In the genomic region with DNA sequence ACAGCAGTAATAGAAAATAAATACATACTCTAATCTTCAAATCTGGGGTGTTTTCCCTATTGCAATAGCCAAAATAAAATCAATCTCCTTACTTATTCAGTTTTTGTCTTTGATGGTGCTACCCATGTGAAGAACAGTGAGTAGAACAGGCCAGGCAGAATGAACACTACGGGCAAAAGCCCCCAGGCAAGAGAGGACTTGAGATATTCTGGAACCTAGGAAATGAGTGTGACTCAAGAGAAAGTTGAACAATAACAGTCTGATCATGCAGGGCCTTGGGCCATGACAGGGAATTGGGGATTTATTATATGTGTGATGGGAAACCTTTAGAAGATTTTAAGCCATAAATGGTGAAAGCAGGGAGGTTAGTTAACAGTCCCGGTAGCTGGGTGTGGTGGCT, we compare ENCODE assay signal across 21 cellular contexts. TPM values are rescaled to one million over a fixed set of nuclear protein-coding genes. Genes with fewer than 3 reads are reported as not detected.
DNase-seq lines count a peak whose midpoint lies in the region; ATAC-seq and TF ChIP-seq lines count a peak whose summit lies in the region.
"Had no signal": no experiment of that assay in that cellular context is flagged by ENCODE, and none has a peak within 500 bp of the region (broad histone marks: within the 10 kb centered on the region; RNA-seq: fewer than 3 reads in every experiment).

No MANE protein-coding gene starts in this region.

- H3K4me1 ChIP-seq in foreskin keratinocyte: no peaks in the 10 kb centered on the region
- H3K4me1 ChIP-seq in neutrophil (ENCODE audit: control insufficient read depth in 1 of 2, insufficient read depth in 1 of 2, low read depth in 1 of 2, low read length in 1 of 2): peaks cover 11 to 32% of the 10 kb centered on the region in 2 experiments
- H3K4me1 ChIP-seq: BE2C had no signal

- peaks cover 16% of the 10 kb centered on the region for H3K27me3 Mint-ChIP-seq in T-helper 17 cell

- POLR2A ChIA-PET in RWPE1 (lab: Yijun Ruan, JAX; ENCODE audit: low non-redundant PET): no interaction called here

- H3K36me3 ChIP-seq in neutrophil: no peaks in the 10 kb centered on the region
- H3K36me3 ChIP-seq: BE2C had no signal

- H3K27ac ChIP-seq in foreskin keratinocyte: no peak overlapping the region
- peak overlapping the region; percentile 78 for H3K27ac ChIP-seq in neutrophil
- no peak overlapping the region for H3K27ac ChIP-seq in RWPE1
- H3K27ac ChIP-seq: HL-60 had no signal

- peak overlapping the region in 1 of 2 experiments; percentile 43 for H3K4me3 ChIP-seq in neutrophil (ENCODE audit: low read depth in 1 of 2, low read length in 1 of 2)

- H3K27ac Mint-ChIP-seq in T-helper 17 cell: peak overlapping the region; percentile 10
- H3K27ac Mint-ChIP-seq: CD4-positive, CD25-positive, alpha-beta regulatory T cell; CD8-positive, alpha-beta memory T cell; HFFc6 had no signal

- ATAC-seq in T-helper 17 cell (no peak), foreskin keratinocyte (peak; percentile 27)
- ATAC-seq: HCT116 had no signal

- H3K4me3 Mint-ChIP-seq in T-helper 17 cell: no peak overlapping the region
- H3K4me3 Mint-ChIP-seq: CD4-positive, CD25-positive, alpha-beta regulatory T cell; CD8-positive, alpha-beta memory T cell; HFFc6 had no signal

- no peaks in the 10 kb centered on the region for H3K4me1 Mint-ChIP-seq in T-helper 17 cell
- H3K4me1 Mint-ChIP-seq: CD8-positive, alpha-beta memory T cell had no signal

- H3K9me3 ChIP-seq in T-helper 17 cell (ENCODE audit: control insufficient read depth, low read length, poor library complexity, severe bottlenecking): no peaks in the 10 kb centered on the region
- no peaks in the 10 kb centered on the region for H3K9me3 ChIP-seq in neutrophil
- H3K9me3 ChIP-seq: BE2C had no signal

- no peaks in the 10 kb centered on the region for H3K36me3 Mint-ChIP-seq in T-helper 17 cell (ENCODE audit: low read depth)
- H3K36me3 Mint-ChIP-seq: CD4-positive, CD25-positive, alpha-beta regulatory T cell; CD8-positive, alpha-beta memory T cell had no signal

- DNase-seq in T-helper 17 cell (no peak), foreskin keratinocyte (peak in 1 of 2 donors; percentile 46), RWPE1 (ENCODE audit: low spot score) (no peak), OCI-M2 (lab: John Stamatoyannopoulos, UW; ENCODE audit: unreplicated experiment) (no peak), cerebellum (ENCODE audit: low spot score) (no peak)
- DNase-seq: ACHN; BE2C; C1 segment of cervical spinal cord; CD4-positive, CD25-positive, alpha-beta regulatory T cell; CD8-positive, alpha-beta memory T cell; COR-L47; DMS 273 treated with DMSO at 0.1 percent for 48 hours; DMS53; DND-41; GDM1; GOT3; H7; HFFc6 had no signal

- H3K27me3 ChIP-seq in foreskin keratinocyte (no peaks in the 10 kb centered on the region), neutrophil (peaks cover 4% of the 10 kb centered on the region)
- H3K27me3 ChIP-seq: BE2C had no signal

- TF ChIP-seq CTCF in foreskin keratinocyte (conservative IDR thresholded peaks at IDR 0.05) (no peak), neutrophil (IDR thresholded peaks at IDR 0.05) (no peak), RWPE1 (conservative IDR thresholded peaks at IDR 0.05; ENCODE audit: low read depth) (no peak)

- CTCF ChIA-PET in RWPE1 (lab: Yijun Ruan, JAX): no interaction called here

RNA-seq across cellular contexts. Expression of a gene that starts 14.0 kb away (rescaled TPM):
- total RNA-seq in T-helper 17 cell (10 to 100 TPM; 64.1 to 70.1 TPM), foreskin keratinocyte (93.8 and 113 TPM in 2 replicates), cerebellum (51.0 TPM)
- 160 and 193 TPM in 2 replicates for polyA plus RNA-seq in foreskin keratinocyte
